In the genomic region with DNA sequence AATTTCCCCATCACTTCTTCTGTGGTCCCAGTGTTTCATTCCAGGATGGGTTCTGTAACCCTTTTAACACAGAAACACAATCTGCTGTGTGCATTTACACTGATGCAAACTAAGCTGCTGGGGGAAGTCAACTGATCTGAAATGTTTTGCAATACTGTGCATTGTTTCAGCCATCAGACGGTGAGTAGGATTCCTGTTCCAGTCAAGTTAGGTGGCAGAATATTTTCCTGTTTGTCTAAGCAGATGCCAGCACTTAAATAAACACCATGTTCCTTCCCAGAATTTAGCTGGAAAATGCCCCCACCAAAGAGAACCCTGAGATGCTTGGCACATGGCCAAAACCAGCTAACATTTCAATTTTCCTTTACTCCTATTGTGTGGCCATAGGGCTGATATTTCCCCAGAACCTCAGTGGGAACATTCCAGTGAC, we compare ENCODE assay signal across 19 cellular contexts. TPM values are rescaled to one million over a fixed set of nuclear protein-coding genes. Genes with fewer than 3 reads are reported as not detected.
DNase-seq lines count a peak whose midpoint lies in the region; ATAC-seq, FAIRE-seq and TF ChIP-seq lines count a peak whose summit lies in the region.
"Had no signal": no experiment of that assay in that cellular context is flagged by ENCODE, and none has a peak within 500 bp of the region (broad histone marks: within the 10 kb centered on the region; RNA-seq: fewer than 3 reads in every experiment).

No MANE protein-coding gene starts in this region.

- peaks cover 0 to 4% of the 10 kb centered on the region in 2 experiments for H3K27me3 ChIP-seq in endothelial cell of umbilical vein (ENCODE audit: control insufficient read depth in 2 of 2, insufficient read depth in 2 of 2, low read length in 2 of 2)
- H3K27me3 ChIP-seq in right cardiac atrium (ENCODE audit: control insufficient read depth, insufficient read depth), result no peaks in the 10 kb centered on the region
- H3K27me3 ChIP-seq: spleen had no signal

- H3K27ac Mint-ChIP-seq in osteocyte (ENCODE audit: unreplicated experiment), result peak overlapping the region; percentile 54
- H3K27ac Mint-ChIP-seq: activated B cell treated with CpG ODN at 0.5 μM for 24 hours; CD8-positive, alpha-beta T cell; stimulated activated naive CD8-positive, alpha-beta T cell treated with anti-CD3 and anti-CD28 coated beads, Interleukin-15, amount 100 ng/mL, for 72 hours had no signal

- dilution Hi-C loops in endothelial cell of umbilical vein (cut with MboI; ENCODE audit: extremely low pct_ligation_motif_present, low sequenced_read_pairs), result no loop called here

- H3K4me3 ChIP-seq in NB4 (ENCODE audit: low read depth, low read length) (no peak overlapping the region), endothelial cell of umbilical vein (replicated peaks in 1 of 3; ENCODE audit: insufficient read depth in 1 of 3, low read depth in 1 of 3, low read length in 3 of 3) (no peak overlapping the region), right cardiac atrium (ENCODE audit: low read length) (no peak overlapping the region)
- H3K4me3 ChIP-seq: GM12878, spleen had no signal

- CTCF ChIA-PET in endothelial cell of umbilical vein (lab: Charles Lee), result no interaction called here

- H3K4me1 ChIP-seq in endothelial cell of umbilical vein (ENCODE audit: control insufficient read depth, extremely low read depth, insufficient read depth, low read length), result no peaks in the 10 kb centered on the region
- H3K4me1 ChIP-seq in right cardiac atrium (ENCODE audit: control insufficient read depth, insufficient read depth, low read length), result no peaks in the 10 kb centered on the region
- H3K4me1 ChIP-seq: spleen had no signal

- DNase-seq in Ammon's horn (ENCODE audit: low spot score), result peak; percentile 61
- DNase-seq in NB4 (ENCODE audit: low read depth), result peak; percentile 11
- peak; percentile 67 for DNase-seq in endothelial cell of umbilical vein (ENCODE audit: low read depth, low spot score)
- no peak for DNase-seq in osteocyte (ENCODE audit: extremely low spot score, unreplicated experiment)
- no peak for DNase-seq in stimulated activated CD4-positive, alpha-beta T cell treated with anti-CD3 and anti-CD28 coated beads, Interleukin-15, amount 100 ng/mL, for 24 hours
- no peak for DNase-seq in right cardiac atrium
- DNase-seq: activated B cell treated with CpG ODN at 0.5 μM for 24 hours; activated gamma-delta T cell treated with Interleukin-2 at 50 U/mL for 16 hours; CD8-positive, alpha-beta T cell; effector CD4-positive, alpha-beta T cell; NCI-H1417 treated with DMSO at 0.1 percent for 48 hours; NCI-H774; nucleus accumbens; spleen; stimulated activated naive CD8-positive, alpha-beta T cell treated with anti-CD3 and anti-CD28 coated beads, Interleukin-15, amount 100 ng/mL, for 72 hours had no signal

- H3K9me3 ChIP-seq in endothelial cell of umbilical vein (replicated peaks; ENCODE audit: control insufficient read depth, insufficient read depth, low read length), result no peaks in the 10 kb centered on the region
- H3K9me3 ChIP-seq in right cardiac atrium (ENCODE audit: control insufficient read depth, low read length), result no peaks in the 10 kb centered on the region

- POLR2A ChIA-PET in endothelial cell of umbilical vein (lab: Charles Lee), result no interaction called here

- no peaks in the 10 kb centered on the region for H4K20me1 ChIP-seq in endothelial cell of umbilical vein (replicated peaks; ENCODE audit: control insufficient read depth, extremely low read depth, insufficient read depth, low read length)

- H3K27ac ChIP-seq in endothelial cell of umbilical vein (ENCODE audit: insufficient read depth, low read depth, low read length) (no peak overlapping the region), right cardiac atrium (ENCODE audit: low read length) (no peak overlapping the region)
- H3K27ac ChIP-seq: spleen had no signal

- H3K9ac ChIP-seq in endothelial cell of umbilical vein (replicated peaks; ENCODE audit: extremely low read depth, insufficient read depth, low read length), result no peak overlapping the region

- H3K9me1 ChIP-seq in endothelial cell of umbilical vein (replicated peaks; ENCODE audit: control insufficient read depth, extremely low read depth, insufficient read depth, low read length), result no peaks in the 10 kb centered on the region

- H3K4me2 ChIP-seq in endothelial cell of umbilical vein (ENCODE audit: insufficient read depth, low read length), result no peak overlapping the region

- H3K36me3 Mint-ChIP-seq in osteocyte (ENCODE audit: unreplicated experiment), result peaks cover 6% of the 10 kb centered on the region
- H3K36me3 Mint-ChIP-seq: CD8-positive, alpha-beta T cell had no signal

- WGBS in right cardiac atrium, result 55% methylated on average over 1 of the region's 1 CpG

- H3K27me3 Mint-ChIP-seq in osteocyte (ENCODE audit: unreplicated experiment), result no peaks in the 10 kb centered on the region
- H3K27me3 Mint-ChIP-seq: stimulated activated naive CD8-positive, alpha-beta T cell treated with anti-CD3 and anti-CD28 coated beads, Interleukin-15, amount 100 ng/mL, for 72 hours had no signal

- no peak for TF ChIP-seq POLR2A in NB4 (IDR thresholded peaks at IDR 0.05; ENCODE audit: extremely low read depth, insufficient read length)
- no peak for TF ChIP-seq POLR2A in endothelial cell of umbilical vein (IDR thresholded peaks at IDR 0.05; ENCODE audit: low read depth, low read length)

- peaks cover 24% of the 10 kb centered on the region for H3K4me1 Mint-ChIP-seq in osteocyte (ENCODE audit: unreplicated experiment)
- H3K4me1 Mint-ChIP-seq: stimulated activated naive CD8-positive, alpha-beta T cell treated with anti-CD3 and anti-CD28 coated beads, Interleukin-15, amount 100 ng/mL, for 72 hours had no signal

- H3K79me2 ChIP-seq in endothelial cell of umbilical vein (ENCODE audit: control insufficient read depth, insufficient read depth, low read length), result no peaks in the 10 kb centered on the region

- BruUV-seq in endothelial cell of umbilical vein (replicated peaks; lab: Mats Ljungman, UMichigan), result no TSS peak

- no peak for FAIRE-seq in endothelial cell of umbilical vein (lab: Jason Lieb, UNC)
- FAIRE-seq: GM12878 had no signal

- ATAC-seq in GM19023 (IDR thresholded peaks at IDR 0.05; ENCODE audit: unreplicated experiment), result no peak
- ATAC-seq in right cardiac atrium, result no peak
- ATAC-seq: CD8-positive, alpha-beta T cell; GM12878; HCT116; stimulated activated naive CD8-positive, alpha-beta T cell treated with anti-CD3 and anti-CD28 coated beads, Interleukin-15, amount 100 ng/mL, for 72 hours had no signal

- TF ChIP-seq CTCF in NB4 (IDR thresholded peaks at IDR 0.05; ENCODE audit: low read depth, low read length) (no peak), endothelial cell of umbilical vein (IDR thresholded peaks at IDR 0.05; ENCODE audit: extremely low read depth in 1 of 2, insufficient read depth in 1 of 2, low read depth in 1 of 2, low read length in 2 of 2) (no peak), osteocyte (IDR thresholded peaks at IDR 0.05) (no peak)

- no peak overlapping the region for H2AFZ ChIP-seq in endothelial cell of umbilical vein (ENCODE audit: low read depth, low read length)

- H3K36me3 ChIP-seq in endothelial cell of umbilical vein (ENCODE audit: control insufficient read depth in 2 of 2, extremely low read depth in 1 of 2, insufficient read depth in 2 of 2, low read length in 2 of 2), result no peaks in the 10 kb centered on the region
- H3K36me3 ChIP-seq: spleen had no signal

- H3K9me3 Mint-ChIP-seq in osteocyte (ENCODE audit: unreplicated experiment), result no peaks in the 10 kb centered on the region
- H3K9me3 Mint-ChIP-seq: stimulated activated naive CD8-positive, alpha-beta T cell treated with anti-CD3 and anti-CD28 coated beads, Interleukin-15, amount 100 ng/mL, for 72 hours had no signal

- no peak overlapping the region for H3K4me3 Mint-ChIP-seq in osteocyte (ENCODE audit: unreplicated experiment)
- H3K4me3 Mint-ChIP-seq: activated B cell treated with CpG ODN at 0.5 μM for 24 hours; CD8-positive, alpha-beta T cell; stimulated activated naive CD8-positive, alpha-beta T cell treated with anti-CD3 and anti-CD28 coated beads, Interleukin-15, amount 100 ng/mL, for 72 hours had no signal

- intact Hi-C loops in endothelial cell of umbilical vein (cut with micrococcal nuclease) (no loop called here), right cardiac atrium (cut with DNase I) (no loop called here)

TF ChIP-seq in endothelial cell of umbilical vein, 7 proteins besides CTCF, POLR2A, EP300 and RAD21:
- no peak for TF ChIP-seq JUN (IDR thresholded peaks at IDR 0.05; ENCODE audit: borderline replicate concordance, insufficient read depth, insufficient read length, low read depth)
- no peak for TF ChIP-seq EZH2 (IDR thresholded peaks at IDR 0.05; ENCODE audit: borderline replicate concordance, low read depth, low read length, severe bottlenecking)
- TF ChIP-seq, protein P1, sequence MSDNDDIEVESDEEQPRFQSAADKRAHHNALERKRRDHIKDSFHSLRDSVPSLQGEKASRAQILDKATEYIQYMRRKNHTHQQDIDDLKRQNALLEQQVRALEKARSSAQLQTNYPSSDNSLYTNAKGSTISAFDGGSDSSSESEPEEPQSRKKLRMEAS (IDR thresholded peaks at IDR 0.05; ENCODE audit: insufficient read depth, insufficient read length), result no peak

RNA-seq across cellular contexts. Expression of a gene that starts 52.4 kb away (rescaled TPM):
- total RNA-seq in endothelial cell of umbilical vein (not detected in 2 replicates), osteocyte (not detected in 2 replicates), right cardiac atrium (under 1 TPM in 2 of 4 donors, not detected in 2; 0.11 to 0.21 TPM)
- polyA plus RNA-seq in endothelial cell of umbilical vein (not detected in 2 replicates), right cardiac atrium (0.07 TPM)
- not detected in 2 replicates for polyA plus RNA-seq in endothelial cell of umbilical vein (2011; cell fraction: cytosol; rRNA removed)
- not detected in 2 replicates for polyA plus RNA-seq in endothelial cell of umbilical vein (2011; cell fraction: nucleus; rRNA removed)
- polyA plus RNA-seq in endothelial cell of umbilical vein (2012), result not detected in 2 replicates
- not detected in 2 replicates for polyA minus RNA-seq in endothelial cell of umbilical vein
- not detected for polyA minus RNA-seq in endothelial cell of umbilical vein (2011; cell fraction: cytosol; rRNA and poly(A)+ RNA removed)
- polyA minus RNA-seq in endothelial cell of umbilical vein (2011; cell fraction: nucleus; rRNA and poly(A)+ RNA removed), result not detected in 2 replicates
- total RNA-seq: activated B cell treated with CpG ODN at 0.5 μM for 24 hours, RPMI7951 had no signal

Comparison
In these comparisons a context has a peak if more than half of its experiments do, and no peak if none do; other contexts are left out.
1. DNase-seq: peak in Ammon's horn (single experiment), NB4 (single experiment) and endothelial cell of umbilical vein (single experiment); none in osteocyte (single experiment), stimulated activated CD4-positive, alpha-beta T cell treated with anti-CD3 and anti-CD28 coated beads, Interleukin-15, amount 100 ng/mL, for 24 hours (single experiment) and right cardiac atrium (0 of 3).